13 cellular contexts compared by ENCODE assay signal in the genomic region with DNA sequence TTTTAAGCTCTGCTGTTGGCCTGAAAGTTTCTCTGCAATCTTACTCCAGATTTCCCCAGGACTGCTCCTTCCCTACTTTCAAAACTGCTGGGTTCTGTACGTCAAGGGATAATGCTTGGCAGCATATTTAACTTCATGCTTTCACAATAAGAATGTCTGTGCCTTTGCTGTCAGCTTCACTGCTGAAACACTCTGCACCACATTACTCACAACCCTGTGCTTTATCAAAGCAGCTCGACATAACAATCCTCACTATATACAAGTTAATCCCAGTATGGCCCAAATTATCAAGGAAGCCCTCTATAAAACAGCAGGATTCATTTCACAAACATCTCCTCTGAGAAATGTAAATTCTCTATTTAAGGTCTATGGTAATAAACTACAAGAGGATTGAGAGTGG. TPM values are rescaled to one million over a fixed set of nuclear protein-coding genes. Genes with fewer than 3 reads are reported as not detected.
DNase-seq lines count a peak whose midpoint lies in the region; FAIRE-seq and TF ChIP-seq lines count a peak whose summit lies in the region.
"Had no signal": no experiment of that assay in that cellular context is flagged by ENCODE, and none has a peak within 500 bp of the region (broad histone marks: within the 10 kb centered on the region; RNA-seq: fewer than 3 reads in every experiment).

No MANE protein-coding gene starts in this region.

- H3K4me1 ChIP-seq in left ventricle myocardium inferior (peaks cover 97% of the 10 kb centered on the region), testis (peaks cover 11% of the 10 kb centered on the region)

- no peaks in the 10 kb centered on the region for H3K27me3 ChIP-seq in left ventricle myocardium inferior (ENCODE audit: low read depth)
- no peaks in the 10 kb centered on the region for H3K27me3 ChIP-seq in testis
- H3K27me3 ChIP-seq: tibial artery had no signal

- peak overlapping the region; percentile 75 for H3K27ac ChIP-seq in left ventricle myocardium inferior (replicated peaks)
- H3K27ac ChIP-seq in testis: no peak overlapping the region

- in situ Hi-C loops in astrocyte of the spinal cord (cut with HindIII; ENCODE audit: low sequenced_read_pairs): no loop called here

- TF ChIP-seq CTCF in astrocyte of the spinal cord (IDR thresholded peaks at IDR 0.05; ENCODE audit: low read depth, low read length) (no peak), left ventricle myocardium inferior (IDR thresholded peaks at IDR 0.05; ENCODE audit: borderline replicate concordance) (no peak), testis (IDR thresholded peaks at IDR 0.05) (no peak)

- intact Hi-C loops in left ventricle myocardium inferior (cut with micrococcal nuclease): no loop called here
- intact Hi-C loops in testis (cut with DNase I; ENCODE audit: low total_unique reads): no loop called here

- no peak for FAIRE-seq in frontal cortex (lab: Jason Lieb, UNC)
- FAIRE-seq: D721Med, GM12878 had no signal

- H3K4me3 ChIP-seq in astrocyte of the spinal cord (ENCODE audit: low read depth, low read length): no peak overlapping the region
- H3K4me3 ChIP-seq in left ventricle myocardium inferior: peak overlapping the region; percentile 20
- H3K4me3 ChIP-seq in skeletal muscle cell (ENCODE audit: low read depth, low read length): no peak overlapping the region
- no peak overlapping the region for H3K4me3 ChIP-seq in testis
- H3K4me3 ChIP-seq: GM12878, tibial artery had no signal

- no peaks in the 10 kb centered on the region for H3K9me3 ChIP-seq in left ventricle myocardium inferior (replicated peaks)
- no peaks in the 10 kb centered on the region for H3K9me3 ChIP-seq in testis
- H3K9me3 ChIP-seq: tibial artery had no signal

- peak; percentile 88 for DNase-seq in EH (ENCODE audit: low read depth)
- peak; percentile 56 for DNase-seq in astrocyte of the spinal cord (ENCODE audit: low read depth, low spot score)
- no peak for DNase-seq in left ventricle myocardium inferior
- peak; percentile 79 for DNase-seq in skeletal muscle cell (ENCODE audit: low read depth)
- no peak for DNase-seq in frontal cortex (ENCODE audit: low spot score in 2 of 2)
- DNase-seq in NCI-H1694 treated with DMSO at 0.1 percent for 48 hours (lab: John Stamatoyannopoulos, UW): no peak
- no peak for DNase-seq in cerebellar nuclear complex (lab: John Stamatoyannopoulos, UW)
- no peak for DNase-seq in testis
- DNase-seq: NCI-H526 treated with DMSO at 0.1 percent for 48 hours, SW 1271 had no signal

- WGBS in testis, 2 donors: 38 to 49% methylated on average over 2 of the region's 2 CpGs

- TF ChIP-seq POLR2A in testis (IDR thresholded peaks at IDR 0.05): no peak

- H3K36me3 ChIP-seq in left ventricle myocardium inferior (peaks cover 6% of the 10 kb centered on the region), testis (ENCODE audit: low read depth, missing control alignments) (no peaks in the 10 kb centered on the region)

RNA-seq across cellular contexts. Expression of gene LATS2, which starts 17.5 kb away (rescaled TPM):
- 20.2 TPM for total RNA-seq in left ventricle myocardium inferior
- 1.2 TPM for total RNA-seq in frontal cortex
- total RNA-seq in testis: 10 to 100 TPM; 36.5 to 40.2 TPM
- 35.6 TPM for polyA plus RNA-seq in testis (ENCODE audit: insufficient read depth, low read depth, low replicate concordance)

Comparison
In these comparisons a context has a peak if more than half of its experiments do, and no peak if none do; other contexts are left out.
1. DNase-seq: peak in EH (single experiment), astrocyte of the spinal cord (single experiment) and skeletal muscle cell (single experiment); none in left ventricle myocardium inferior (single experiment), frontal cortex (0 of 2), NCI-H1694 treated with DMSO at 0.1 percent for 48 hours (single experiment), cerebellar nuclear complex (0 of 2) and testis (single experiment).